ENCODE assay signal across 11 cellular contexts in the genomic region with DNA sequence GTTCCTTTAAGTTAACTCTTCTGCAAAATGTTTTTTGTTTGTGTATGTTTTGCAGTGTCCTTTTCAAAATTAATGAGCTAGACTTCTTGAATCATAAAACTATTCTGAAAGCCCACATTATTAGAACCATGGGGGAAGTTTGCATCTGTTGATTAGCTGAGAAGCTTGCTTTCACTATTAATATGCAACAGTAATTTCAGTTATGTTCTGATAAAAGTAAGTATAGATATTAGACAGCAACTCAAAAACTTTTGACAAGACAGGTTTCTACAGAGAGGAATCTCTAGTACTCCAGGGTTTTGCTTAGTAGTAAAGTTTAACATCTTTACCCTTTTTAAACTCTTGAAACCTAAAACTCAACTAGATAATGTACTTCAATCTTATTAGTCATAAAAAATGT.
DNase-seq lines count a peak whose midpoint lies in the region; ATAC-seq and TF ChIP-seq lines count a peak whose summit lies in the region.
"Had no signal": no experiment of that assay in that cellular context is flagged by ENCODE, and none has a peak within 500 bp of the region (broad histone marks: within the 10 kb centered on the region; RNA-seq: fewer than 3 reads in every experiment).

No MANE protein-coding gene starts in this region.

- peak in 1 of 2 donors; percentile 58 for ATAC-seq in natural killer cell treated with Interleukin-12 subunit alpha and Interleukin-12 subunit beta and Interleukin-15 and Interleukin-18, amount 100 ng/mL, for 72 hours
- ATAC-seq in natural killer cell (no peak), HG02571 (IDR thresholded peaks at IDR 0.05; ENCODE audit: unreplicated experiment) (peak; percentile 58), HG03442 (IDR thresholded peaks at IDR 0.05; ENCODE audit: unreplicated experiment) (peak; percentile 74)
- ATAC-seq in stimulated activated naive B cell treated with anti-CD40 and anti-IgM and Interleukin-4, amounts not matched to agents 10 μg/mL and 1 μg/mL and 100 μg/mL, for 72 hours (replicated peaks): peak; percentile 73 to 76

- DNase-seq in natural killer cell treated with Interleukin-12 subunit alpha and Interleukin-12 subunit beta and Interleukin-15 and Interleukin-18, amount 100 ng/mL, for 72 hours (ENCODE audit: low spot score): no peak
- DNase-seq in natural killer cell (no peak), NCI-H2171 treated with DMSO at 0.1 percent for 48 hours (lab: John Stamatoyannopoulos, UW) (no peak), NCI-H2107 (lab: John Stamatoyannopoulos, UW) (no peak), H4 (ENCODE audit: low spot score) (no peak)
- DNase-seq in stimulated activated naive B cell treated with anti-CD40 and anti-IgM and Interleukin-4, amounts not matched to agents 10 μg/mL and 1 μg/mL and 100 μg/mL, for 72 hours: no peak
- DNase-seq: kidney, NCI-H524 treated with DMSO at 0.1 percent for 48 hours, posterior cingulate gyrus had no signal

- no peak for TF ChIP-seq CTCF in natural killer cell (IDR thresholded peaks at IDR 0.05)

- no peaks in the 10 kb centered on the region for H3K27me3 Mint-ChIP-seq in natural killer cell treated with Interleukin-12 subunit alpha and Interleukin-12 subunit beta and Interleukin-15 and Interleukin-18, amount 100 ng/mL, for 72 hours
- H3K27me3 Mint-ChIP-seq in natural killer cell (ENCODE audit: low read depth in 2 of 2): no peaks in the 10 kb centered on the region
- H3K27me3 Mint-ChIP-seq in stimulated activated naive B cell treated with anti-CD40 and anti-IgM and Interleukin-4, amounts not matched to agents 10 μg/mL and 1 μg/mL and 100 μg/mL, for 72 hours: no peaks in the 10 kb centered on the region

- peaks cover 27% of the 10 kb centered on the region for H3K36me3 Mint-ChIP-seq in natural killer cell treated with Interleukin-12 subunit alpha and Interleukin-12 subunit beta and Interleukin-15 and Interleukin-18, amount 100 ng/mL, for 72 hours
- H3K36me3 Mint-ChIP-seq in natural killer cell: peaks cover 14% of the 10 kb centered on the region
- no peaks in the 10 kb centered on the region for H3K36me3 Mint-ChIP-seq in stimulated activated naive B cell treated with anti-CD40 and anti-IgM and Interleukin-4, amounts not matched to agents 10 μg/mL and 1 μg/mL and 100 μg/mL, for 72 hours

- intact Hi-C loops in natural killer cell (cut with micrococcal nuclease): no loop called here

- H3K4me3 Mint-ChIP-seq in natural killer cell treated with Interleukin-12 subunit alpha and Interleukin-12 subunit beta and Interleukin-15 and Interleukin-18, amount 100 ng/mL, for 72 hours: peak overlapping the region; percentile 18
- H3K4me3 Mint-ChIP-seq in natural killer cell: no peak overlapping the region
- no peak overlapping the region for H3K4me3 Mint-ChIP-seq in stimulated activated naive B cell treated with anti-CD40 and anti-IgM and Interleukin-4, amounts not matched to agents 10 μg/mL and 1 μg/mL and 100 μg/mL, for 72 hours

- H3K9me3 Mint-ChIP-seq in natural killer cell treated with Interleukin-12 subunit alpha and Interleukin-12 subunit beta and Interleukin-15 and Interleukin-18, amount 100 ng/mL, for 72 hours: peaks cover 3% of the 10 kb centered on the region
- peaks cover 0 to 6% of the 10 kb centered on the region in 2 donors for H3K9me3 Mint-ChIP-seq in natural killer cell
- H3K9me3 Mint-ChIP-seq in stimulated activated naive B cell treated with anti-CD40 and anti-IgM and Interleukin-4, amounts not matched to agents 10 μg/mL and 1 μg/mL and 100 μg/mL, for 72 hours: no peaks in the 10 kb centered on the region

- peak overlapping the region in 1 of 2 donors; percentile 86 for H3K27ac Mint-ChIP-seq in natural killer cell treated with Interleukin-12 subunit alpha and Interleukin-12 subunit beta and Interleukin-15 and Interleukin-18, amount 100 ng/mL, for 72 hours
- H3K27ac Mint-ChIP-seq in natural killer cell: peak overlapping the region in 1 of 2 donors; percentile 41
- no peak overlapping the region for H3K27ac Mint-ChIP-seq in stimulated activated naive B cell treated with anti-CD40 and anti-IgM and Interleukin-4, amounts not matched to agents 10 μg/mL and 1 μg/mL and 100 μg/mL, for 72 hours

- H3K4me1 Mint-ChIP-seq in natural killer cell treated with Interleukin-12 subunit alpha and Interleukin-12 subunit beta and Interleukin-15 and Interleukin-18, amount 100 ng/mL, for 72 hours (ENCODE audit: low read depth in 2 of 2): peaks cover 43 to 65% of the 10 kb centered on the region in 2 donors
- H3K4me1 Mint-ChIP-seq in natural killer cell: peaks cover 49 to 65% of the 10 kb centered on the region in 2 donors
- H3K4me1 Mint-ChIP-seq in stimulated activated naive B cell treated with anti-CD40 and anti-IgM and Interleukin-4, amounts not matched to agents 10 μg/mL and 1 μg/mL and 100 μg/mL, for 72 hours: peaks cover 6 to 12% of the 10 kb centered on the region in 2 donors

Comparison
In these comparisons a context has a peak if more than half of its experiments do, and no peak if none do; other contexts are left out.
1. ATAC-seq: peak in HG02571 (single experiment), HG03442 (single experiment) and stimulated activated naive B cell treated with anti-CD40 and anti-IgM and Interleukin-4, amounts not matched to agents 10 μg/mL and 1 μg/mL and 100 μg/mL, for 72 hours (2 of 2); none in natural killer cell (0 of 3).